ENCODE assay signal across 9 cellular contexts in genomic region chr3:79018671-79019136, GRCh38.
DNase-seq lines count a peak whose midpoint lies in the region; ATAC-seq and TF ChIP-seq lines count a peak whose summit lies in the region.
"Had no signal": no experiment of that assay in that cellular context is flagged by ENCODE, and none has a peak within 500 bp of the region (broad histone marks: within the 10 kb centered on the region; RNA-seq: fewer than 3 reads in every experiment).

No MANE protein-coding gene starts in this region.

- H3K27me3 ChIP-seq in cardiac muscle cell: no peaks in the 10 kb centered on the region

- H3K4me1 Mint-ChIP-seq in osteocyte (ENCODE audit: unreplicated experiment): peaks cover 15% of the 10 kb centered on the region

- peak overlapping the region; percentile 99 for H3K27ac ChIP-seq in cardiac muscle cell

- TF ChIP-seq EP300 in Ishikawa (IDR thresholded peaks at IDR 0.05; ENCODE audit: borderline replicate concordance): no peak; the same call in 1 of the 2 replicates

- H3K36me3 ChIP-seq in cardiac muscle cell: no peaks in the 10 kb centered on the region

- no peaks in the 10 kb centered on the region for H3K36me3 Mint-ChIP-seq in osteocyte (ENCODE audit: unreplicated experiment)
- H3K36me3 Mint-ChIP-seq: activated naive CD8-positive, alpha-beta T cell had no signal

- no peak overlapping the region for H3K4me3 Mint-ChIP-seq in osteocyte (ENCODE audit: unreplicated experiment)

- TF ChIP-seq CTCF in cardiac muscle cell (IDR thresholded peaks at IDR 0.05; ENCODE audit: low read depth, low read length) (peak; percentile 31), osteocyte (IDR thresholded peaks at IDR 0.05) (peak; percentile 22)

- no peak overlapping the region for H3K27ac Mint-ChIP-seq in osteocyte (ENCODE audit: unreplicated experiment)

- H3K27me3 Mint-ChIP-seq in osteocyte (ENCODE audit: unreplicated experiment): no peaks in the 10 kb centered on the region

- peaks cover 27% of the 10 kb centered on the region for H3K4me1 ChIP-seq in cardiac muscle cell (ENCODE audit: low read depth)

- H3K9me3 ChIP-seq in cardiac muscle cell (ENCODE audit: low read depth): no peaks in the 10 kb centered on the region

- no peaks in the 10 kb centered on the region for H3K9me3 Mint-ChIP-seq in osteocyte (ENCODE audit: unreplicated experiment)

- ATAC-seq in GM18861 (IDR thresholded peaks at IDR 0.05; ENCODE audit: unreplicated experiment) (no peak), GM19328 (IDR thresholded peaks at IDR 0.05; ENCODE audit: unreplicated experiment) (no peak)

- DNase-seq in NCI-H82 (lab: John Stamatoyannopoulos, UW) (peak; percentile 59), NCI-H82 treated with DMSO at 0.1 percent for 48 hours (lab: John Stamatoyannopoulos, UW; ENCODE audit: unreplicated experiment) (no peak), cardiac muscle cell (ENCODE audit: low read depth in 1 of 2, low spot score in 1 of 2) (peak; percentile 72 to 83), osteocyte (ENCODE audit: extremely low spot score, unreplicated experiment) (peak; percentile 88)
- peak; percentile 23 to 34 for DNase-seq in activated T-cell treated with anti-CD3 and anti-CD28 coated beads, Interleukin-2, amount 50 U/mL, for 48 hours

- peak overlapping the region; percentile 83 for H3K4me3 ChIP-seq in cardiac muscle cell

- peak; percentile 16; the same call in 1 of the 2 replicates for TF ChIP-seq RAD21 in Ishikawa (IDR thresholded peaks at IDR 0.05; ENCODE audit: low read depth)

TF ChIP-seq in Ishikawa, 13 proteins besides CTCF, POLR2A, EP300 and RAD21:
- TF ChIP-seq CREB1 (IDR thresholded peaks at IDR 0.05; ENCODE audit: low read depth): no peak
- no peak for TF ChIP-seq YY1 (IDR thresholded peaks at IDR 0.05; ENCODE audit: low read depth)
- TF ChIP-seq USF1 (IDR thresholded peaks at IDR 0.05): no peak
- TF ChIP-seq CEBPB (IDR thresholded peaks at IDR 0.05): no peak
- TF ChIP-seq TAF1 (IDR thresholded peaks at IDR 0.05; ENCODE audit: low read depth): no peak
- TF ChIP-seq NFIC (IDR thresholded peaks at IDR 0.05): no peak
- no peak for TF ChIP-seq FOXM1 (IDR thresholded peaks at IDR 0.05; ENCODE audit: borderline replicate concordance, low read depth)
- peak; percentile 55 for TF ChIP-seq MAX (IDR thresholded peaks at IDR 0.05)
- TF ChIP-seq TCF12 (IDR thresholded peaks at IDR 0.05; ENCODE audit: low read depth): no peak
- TF ChIP-seq EGR1 (IDR thresholded peaks at IDR 0.05): 0 out of 2 replicates have a peak, but pooled peaks have one; percentile 17
- TF ChIP-seq REST (IDR thresholded peaks at IDR 0.05; ENCODE audit: low read depth): no peak
- 0 out of 2 replicates have a peak, but pooled peaks have one; percentile 14 for TF ChIP-seq TEAD4 (IDR thresholded peaks at IDR 0.05)
- no peak for TF ChIP-seq ZBTB7A (IDR thresholded peaks at IDR 0.05; ENCODE audit: low read depth)
